Comparison of ENCODE assay signal across 1 cellular context in the genomic region with DNA sequence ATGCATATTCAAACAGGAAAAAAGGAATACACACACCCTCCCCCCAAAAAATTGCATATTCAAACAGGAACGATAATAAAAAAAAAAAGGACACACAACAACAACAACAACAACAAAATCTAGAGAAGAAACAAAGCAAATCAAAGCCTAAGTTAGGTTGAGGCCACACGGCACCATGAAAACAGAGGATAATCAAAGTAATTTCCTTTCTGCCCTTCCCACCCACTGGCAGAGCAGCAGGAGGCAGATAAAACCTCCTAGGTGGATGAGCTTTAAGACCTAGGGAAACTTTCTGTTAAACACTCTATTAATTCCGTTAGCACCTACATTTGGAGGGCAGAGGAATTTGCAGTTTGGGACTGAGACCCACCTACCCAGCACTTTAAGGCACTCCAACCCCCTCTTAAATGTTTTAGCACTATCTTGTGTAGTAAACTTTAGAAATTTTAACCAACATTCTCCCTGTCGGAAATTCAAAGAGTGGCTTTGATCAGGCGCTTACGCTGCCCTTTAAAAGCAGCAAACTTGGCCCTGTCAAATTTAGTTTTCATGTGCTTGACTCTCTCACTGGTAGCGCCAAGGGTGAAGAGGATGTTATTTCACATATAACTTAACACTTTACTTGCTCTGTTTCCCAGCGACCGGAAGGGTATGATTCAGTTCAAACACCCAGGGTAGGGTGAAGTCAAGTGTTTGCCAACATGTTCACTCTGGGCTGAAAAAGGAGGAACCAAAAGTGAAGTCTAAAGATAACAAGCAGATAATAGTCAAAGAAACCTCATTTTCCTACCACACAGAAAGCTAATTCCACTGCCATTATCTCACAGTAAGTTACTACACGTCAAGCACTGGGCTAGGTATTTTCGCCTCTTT.
TF ChIP-seq lines count a peak whose summit lies in the region.

No MANE protein-coding gene starts in this region.

TF ChIP-seq in K562, 482 proteins besides CTCF, POLR2A, EP300 and RAD21 (continues in another document):
- TF ChIP-seq, protein P1, sequence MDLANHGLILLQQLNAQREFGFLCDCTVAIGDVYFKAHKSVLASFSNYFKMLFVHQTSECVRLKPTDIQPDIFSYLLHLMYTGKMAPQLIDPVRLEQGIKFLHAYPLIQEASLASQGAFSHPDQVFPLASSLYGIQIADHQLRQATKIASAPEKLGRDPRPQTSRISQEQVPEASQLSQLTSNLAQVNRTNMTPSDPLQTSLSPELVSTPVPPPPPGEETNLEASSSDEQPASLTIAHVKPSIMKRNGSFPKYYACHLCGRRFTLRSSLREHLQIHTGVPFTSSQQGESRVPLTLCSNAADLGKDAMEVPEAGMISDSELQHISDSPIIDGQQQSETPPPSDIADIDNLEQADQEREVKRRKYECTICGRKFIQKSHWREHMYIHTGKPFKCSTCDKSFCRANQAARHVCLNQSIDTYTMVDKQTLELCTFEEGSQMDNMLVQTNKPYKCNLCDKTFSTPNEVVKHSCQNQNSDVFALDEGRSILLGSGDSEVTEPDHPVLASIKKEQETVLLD (IDR thresholded peaks at IDR 0.05) = no peak
- TF ChIP-seq SIX5 (IDR thresholded peaks at IDR 0.05; ENCODE audit: borderline replicate concordance in 1 of 2, insufficient read depth in 1 of 2, low read depth in 1 of 2, low read length in 2 of 2) = no peak
- TF ChIP-seq, protein P2, sequence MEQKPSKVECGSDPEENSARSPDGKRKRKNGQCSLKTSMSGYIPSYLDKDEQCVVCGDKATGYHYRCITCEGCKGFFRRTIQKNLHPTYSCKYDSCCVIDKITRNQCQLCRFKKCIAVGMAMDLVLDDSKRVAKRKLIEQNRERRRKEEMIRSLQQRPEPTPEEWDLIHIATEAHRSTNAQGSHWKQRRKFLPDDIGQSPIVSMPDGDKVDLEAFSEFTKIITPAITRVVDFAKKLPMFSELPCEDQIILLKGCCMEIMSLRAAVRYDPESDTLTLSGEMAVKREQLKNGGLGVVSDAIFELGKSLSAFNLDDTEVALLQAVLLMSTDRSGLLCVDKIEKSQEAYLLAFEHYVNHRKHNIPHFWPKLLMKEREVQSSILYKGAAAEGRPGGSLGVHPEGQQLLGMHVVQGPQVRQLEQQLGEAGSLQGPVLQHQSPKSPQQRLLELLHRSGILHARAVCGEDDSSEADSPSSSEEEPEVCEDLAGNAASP (IDR thresholded peaks at IDR 0.05) = no peak
- TF ChIP-seq SP1 (CRISPR knock-in tag; IDR thresholded peaks at IDR 0.05) = no peak
- TF ChIP-seq NFIX (CRISPR knock-in tag; IDR thresholded peaks at IDR 0.05; ENCODE audit: low read depth) = no peak
- TF ChIP-seq ZSCAN29 (IDR thresholded peaks at IDR 0.05) = no peak
- no peak for TF ChIP-seq CREB1 (IDR thresholded peaks at IDR 0.05)
- TF ChIP-seq CREB1 (CRISPR knock-in tag; IDR thresholded peaks at IDR 0.05) = no peak
- TF ChIP-seq, protein P3, sequence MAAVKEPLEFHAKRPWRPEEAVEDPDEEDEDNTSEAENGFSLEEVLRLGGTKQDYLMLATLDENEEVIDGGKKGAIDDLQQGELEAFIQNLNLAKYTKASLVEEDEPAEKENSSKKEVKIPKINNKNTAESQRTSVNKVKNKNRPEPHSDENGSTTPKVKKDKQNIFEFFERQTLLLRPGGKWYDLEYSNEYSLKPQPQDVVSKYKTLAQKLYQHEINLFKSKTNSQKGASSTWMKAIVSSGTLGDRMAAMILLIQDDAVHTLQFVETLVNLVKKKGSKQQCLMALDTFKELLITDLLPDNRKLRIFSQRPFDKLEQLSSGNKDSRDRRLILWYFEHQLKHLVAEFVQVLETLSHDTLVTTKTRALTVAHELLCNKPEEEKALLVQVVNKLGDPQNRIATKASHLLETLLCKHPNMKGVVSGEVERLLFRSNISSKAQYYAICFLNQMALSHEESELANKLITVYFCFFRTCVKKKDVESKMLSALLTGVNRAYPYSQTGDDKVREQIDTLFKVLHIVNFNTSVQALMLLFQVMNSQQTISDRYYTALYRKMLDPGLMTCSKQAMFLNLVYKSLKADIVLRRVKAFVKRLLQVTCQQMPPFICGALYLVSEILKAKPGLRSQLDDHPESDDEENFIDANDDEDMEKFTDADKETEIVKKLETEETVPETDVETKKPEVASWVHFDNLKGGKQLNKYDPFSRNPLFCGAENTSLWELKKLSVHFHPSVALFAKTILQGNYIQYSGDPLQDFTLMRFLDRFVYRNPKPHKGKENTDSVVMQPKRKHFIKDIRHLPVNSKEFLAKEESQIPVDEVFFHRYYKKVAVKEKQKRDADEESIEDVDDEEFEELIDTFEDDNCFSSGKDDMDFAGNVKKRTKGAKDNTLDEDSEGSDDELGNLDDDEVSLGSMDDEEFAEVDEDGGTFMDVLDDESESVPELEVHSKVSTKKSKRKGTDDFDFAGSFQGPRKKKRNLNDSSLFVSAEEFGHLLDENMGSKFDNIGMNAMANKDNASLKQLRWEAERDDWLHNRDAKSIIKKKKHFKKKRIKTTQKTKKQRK (IDR thresholded peaks at IDR 0.05; ENCODE audit: borderline replicate concordance, low read depth, low read length) = no peak
- TF ChIP-seq ZNF165 (CRISPR knock-in tag; IDR thresholded peaks at IDR 0.05; ENCODE audit: borderline replicate concordance) = no peak
- TF ChIP-seq, protein P4, sequence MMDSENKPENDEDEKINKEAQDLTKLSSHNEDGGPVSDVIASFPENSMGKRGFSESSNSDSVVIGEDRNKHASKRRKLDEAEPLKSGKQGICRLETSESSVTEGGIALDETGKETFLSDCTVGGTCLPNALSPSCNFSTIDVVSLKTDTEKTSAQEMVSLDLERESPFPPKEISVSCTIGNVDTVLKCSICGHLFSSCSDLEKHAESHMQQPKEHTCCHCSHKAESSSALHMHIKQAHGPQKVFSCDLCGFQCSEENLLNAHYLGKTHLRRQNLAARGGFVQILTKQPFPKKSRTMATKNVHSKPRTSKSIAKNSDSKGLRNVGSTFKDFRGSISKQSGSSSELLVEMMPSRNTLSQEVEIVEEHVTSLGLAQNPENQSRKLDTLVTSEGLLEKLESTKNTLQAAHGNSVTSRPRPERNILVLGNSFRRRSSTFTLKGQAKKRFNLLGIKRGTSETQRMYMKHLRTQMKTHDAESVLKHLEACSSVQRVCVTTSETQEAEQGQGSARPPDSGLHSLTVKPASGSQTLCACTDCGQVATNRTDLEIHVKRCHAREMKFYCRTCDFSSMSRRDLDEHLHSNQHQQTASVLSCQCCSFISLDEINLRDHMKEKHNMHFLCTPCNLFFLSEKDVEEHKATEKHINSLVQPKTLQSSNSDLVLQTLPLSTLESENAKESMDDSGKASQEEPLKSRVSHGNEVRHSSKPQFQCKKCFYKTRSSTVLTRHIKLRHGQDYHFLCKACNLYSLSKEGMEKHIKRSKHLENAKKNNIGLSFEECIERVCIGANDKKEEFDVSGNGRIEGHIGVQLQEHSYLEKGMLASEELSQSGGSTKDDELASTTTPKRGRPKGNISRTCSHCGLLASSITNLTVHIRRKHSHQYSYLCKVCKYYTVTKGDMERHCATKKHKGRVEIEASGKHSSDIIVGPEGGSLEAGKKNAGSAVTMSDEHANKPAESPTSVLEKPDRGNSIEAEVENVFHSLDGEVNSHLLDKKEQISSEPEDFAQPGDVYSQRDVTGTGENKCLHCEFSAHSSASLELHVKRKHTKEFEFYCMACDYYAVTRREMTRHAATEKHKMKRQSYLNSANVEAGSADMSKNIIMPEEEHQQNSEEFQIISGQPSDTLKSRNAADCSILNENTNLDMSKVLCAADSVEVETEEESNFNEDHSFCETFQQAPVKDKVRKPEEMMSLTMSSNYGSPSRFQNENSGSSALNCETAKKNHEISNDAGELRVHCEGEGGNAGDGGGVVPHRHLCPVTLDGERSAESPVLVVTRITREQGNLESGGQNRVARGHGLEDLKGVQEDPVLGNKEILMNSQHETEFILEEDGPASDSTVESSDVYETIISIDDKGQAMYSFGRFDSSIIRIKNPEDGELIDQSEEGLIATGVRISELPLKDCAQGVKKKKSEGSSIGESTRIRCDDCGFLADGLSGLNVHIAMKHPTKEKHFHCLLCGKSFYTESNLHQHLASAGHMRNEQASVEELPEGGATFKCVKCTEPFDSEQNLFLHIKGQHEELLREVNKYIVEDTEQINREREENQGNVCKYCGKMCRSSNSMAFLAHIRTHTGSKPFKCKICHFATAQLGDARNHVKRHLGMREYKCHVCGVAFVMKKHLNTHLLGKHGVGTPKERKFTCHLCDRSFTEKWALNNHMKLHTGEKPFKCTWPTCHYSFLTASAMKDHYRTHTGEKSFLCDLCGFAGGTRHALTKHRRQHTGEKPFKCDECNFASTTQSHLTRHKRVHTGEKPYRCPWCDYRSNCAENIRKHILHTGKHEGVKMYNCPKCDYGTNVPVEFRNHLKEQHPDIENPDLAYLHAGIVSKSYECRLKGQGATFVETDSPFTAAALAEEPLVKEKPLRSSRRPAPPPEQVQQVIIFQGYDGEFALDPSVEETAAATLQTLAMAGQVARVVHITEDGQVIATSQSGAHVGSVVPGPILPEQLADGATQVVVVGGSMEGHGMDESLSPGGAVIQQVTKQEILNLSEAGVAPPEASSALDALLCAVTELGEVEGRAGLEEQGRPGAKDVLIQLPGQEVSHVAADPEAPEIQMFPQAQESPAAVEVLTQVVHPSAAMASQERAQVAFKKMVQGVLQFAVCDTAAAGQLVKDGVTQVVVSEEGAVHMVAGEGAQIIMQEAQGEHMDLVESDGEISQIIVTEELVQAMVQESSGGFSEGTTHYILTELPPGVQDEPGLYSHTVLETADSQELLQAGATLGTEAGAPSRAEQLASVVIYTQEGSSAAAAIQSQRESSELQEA (IDR thresholded peaks at IDR 0.05; ENCODE audit: low read depth) = no peak
- TF ChIP-seq, protein P5, sequence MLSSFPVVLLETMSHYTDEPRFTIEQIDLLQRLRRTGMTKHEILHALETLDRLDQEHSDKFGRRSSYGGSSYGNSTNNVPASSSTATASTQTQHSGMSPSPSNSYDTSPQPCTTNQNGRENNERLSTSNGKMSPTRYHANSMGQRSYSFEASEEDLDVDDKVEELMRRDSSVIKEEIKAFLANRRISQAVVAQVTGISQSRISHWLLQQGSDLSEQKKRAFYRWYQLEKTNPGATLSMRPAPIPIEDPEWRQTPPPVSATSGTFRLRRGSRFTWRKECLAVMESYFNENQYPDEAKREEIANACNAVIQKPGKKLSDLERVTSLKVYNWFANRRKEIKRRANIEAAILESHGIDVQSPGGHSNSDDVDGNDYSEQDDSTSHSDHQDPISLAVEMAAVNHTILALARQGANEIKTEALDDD (IDR thresholded peaks at IDR 0.05) = peak; percentile 81
- TF ChIP-seq, protein P6, sequence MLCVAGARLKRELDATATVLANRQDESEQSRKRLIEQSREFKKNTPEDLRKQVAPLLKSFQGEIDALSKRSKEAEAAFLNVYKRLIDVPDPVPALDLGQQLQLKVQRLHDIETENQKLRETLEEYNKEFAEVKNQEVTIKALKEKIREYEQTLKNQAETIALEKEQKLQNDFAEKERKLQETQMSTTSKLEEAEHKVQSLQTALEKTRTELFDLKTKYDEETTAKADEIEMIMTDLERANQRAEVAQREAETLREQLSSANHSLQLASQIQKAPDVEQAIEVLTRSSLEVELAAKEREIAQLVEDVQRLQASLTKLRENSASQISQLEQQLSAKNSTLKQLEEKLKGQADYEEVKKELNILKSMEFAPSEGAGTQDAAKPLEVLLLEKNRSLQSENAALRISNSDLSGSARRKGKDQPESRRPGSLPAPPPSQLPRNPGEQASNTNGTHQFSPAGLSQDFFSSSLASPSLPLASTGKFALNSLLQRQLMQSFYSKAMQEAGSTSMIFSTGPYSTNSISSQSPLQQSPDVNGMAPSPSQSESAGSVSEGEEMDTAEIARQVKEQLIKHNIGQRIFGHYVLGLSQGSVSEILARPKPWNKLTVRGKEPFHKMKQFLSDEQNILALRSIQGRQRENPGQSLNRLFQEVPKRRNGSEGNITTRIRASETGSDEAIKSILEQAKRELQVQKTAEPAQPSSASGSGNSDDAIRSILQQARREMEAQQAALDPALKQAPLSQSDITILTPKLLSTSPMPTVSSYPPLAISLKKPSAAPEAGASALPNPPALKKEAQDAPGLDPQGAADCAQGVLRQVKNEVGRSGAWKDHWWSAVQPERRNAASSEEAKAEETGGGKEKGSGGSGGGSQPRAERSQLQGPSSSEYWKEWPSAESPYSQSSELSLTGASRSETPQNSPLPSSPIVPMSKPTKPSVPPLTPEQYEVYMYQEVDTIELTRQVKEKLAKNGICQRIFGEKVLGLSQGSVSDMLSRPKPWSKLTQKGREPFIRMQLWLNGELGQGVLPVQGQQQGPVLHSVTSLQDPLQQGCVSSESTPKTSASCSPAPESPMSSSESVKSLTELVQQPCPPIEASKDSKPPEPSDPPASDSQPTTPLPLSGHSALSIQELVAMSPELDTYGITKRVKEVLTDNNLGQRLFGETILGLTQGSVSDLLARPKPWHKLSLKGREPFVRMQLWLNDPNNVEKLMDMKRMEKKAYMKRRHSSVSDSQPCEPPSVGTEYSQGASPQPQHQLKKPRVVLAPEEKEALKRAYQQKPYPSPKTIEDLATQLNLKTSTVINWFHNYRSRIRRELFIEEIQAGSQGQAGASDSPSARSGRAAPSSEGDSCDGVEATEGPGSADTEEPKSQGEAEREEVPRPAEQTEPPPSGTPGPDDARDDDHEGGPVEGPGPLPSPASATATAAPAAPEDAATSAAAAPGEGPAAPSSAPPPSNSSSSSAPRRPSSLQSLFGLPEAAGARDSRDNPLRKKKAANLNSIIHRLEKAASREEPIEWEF (CRISPR knock-in tag; IDR thresholded peaks at IDR 0.05) = no peak
- TF ChIP-seq, protein P7, sequence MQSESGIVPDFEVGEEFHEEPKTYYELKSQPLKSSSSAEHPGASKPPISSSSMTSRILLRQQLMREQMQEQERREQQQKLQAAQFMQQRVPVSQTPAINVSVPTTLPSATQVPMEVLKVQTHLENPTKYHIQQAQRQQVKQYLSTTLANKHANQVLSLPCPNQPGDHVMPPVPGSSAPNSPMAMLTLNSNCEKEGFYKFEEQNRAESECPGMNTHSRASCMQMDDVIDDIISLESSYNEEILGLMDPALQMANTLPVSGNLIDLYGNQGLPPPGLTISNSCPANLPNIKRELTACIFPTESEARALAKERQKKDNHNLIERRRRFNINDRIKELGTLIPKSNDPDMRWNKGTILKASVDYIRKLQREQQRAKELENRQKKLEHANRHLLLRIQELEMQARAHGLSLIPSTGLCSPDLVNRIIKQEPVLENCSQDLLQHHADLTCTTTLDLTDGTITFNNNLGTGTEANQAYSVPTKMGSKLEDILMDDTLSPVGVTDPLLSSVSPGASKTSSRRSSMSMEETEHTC (IDR thresholded peaks at IDR 0.05) = no peak
- TF ChIP-seq MIER1 (IDR thresholded peaks at IDR 0.05; ENCODE audit: low read depth) = no peak
- TF ChIP-seq, protein P8, sequence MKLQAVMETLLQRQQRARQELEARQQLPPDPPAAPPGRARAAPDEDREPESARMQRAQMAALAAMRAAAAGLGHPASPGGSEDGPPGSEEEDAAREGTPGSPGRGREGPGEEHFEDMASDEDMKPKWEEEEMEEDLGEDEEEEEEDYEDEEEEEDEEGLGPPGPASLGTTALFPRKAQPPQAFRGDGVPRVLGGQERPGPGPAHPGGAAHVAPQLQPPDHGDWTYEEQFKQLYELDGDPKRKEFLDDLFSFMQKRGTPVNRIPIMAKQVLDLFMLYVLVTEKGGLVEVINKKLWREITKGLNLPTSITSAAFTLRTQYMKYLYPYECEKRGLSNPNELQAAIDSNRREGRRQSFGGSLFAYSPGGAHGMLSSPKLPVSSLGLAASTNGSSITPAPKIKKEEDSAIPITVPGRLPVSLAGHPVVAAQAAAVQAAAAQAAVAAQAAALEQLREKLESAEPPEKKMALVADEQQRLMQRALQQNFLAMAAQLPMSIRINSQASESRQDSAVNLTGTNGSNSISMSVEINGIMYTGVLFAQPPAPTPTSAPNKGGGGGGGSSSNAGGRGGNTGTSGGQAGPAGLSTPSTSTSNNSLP (IDR thresholded peaks at IDR 0.05; ENCODE audit: borderline replicate concordance, low read depth, low read length) = no peak
- no peak for TF ChIP-seq EP400 (IDR thresholded peaks at IDR 0.05)
- no peak for TF ChIP-seq POLR3A (IDR thresholded peaks at IDR 0.05; ENCODE audit: borderline replicate concordance, extremely low read depth, insufficient read depth, insufficient read length)
